ENCODE assay signal across 8 cellular contexts in the genomic region with DNA sequence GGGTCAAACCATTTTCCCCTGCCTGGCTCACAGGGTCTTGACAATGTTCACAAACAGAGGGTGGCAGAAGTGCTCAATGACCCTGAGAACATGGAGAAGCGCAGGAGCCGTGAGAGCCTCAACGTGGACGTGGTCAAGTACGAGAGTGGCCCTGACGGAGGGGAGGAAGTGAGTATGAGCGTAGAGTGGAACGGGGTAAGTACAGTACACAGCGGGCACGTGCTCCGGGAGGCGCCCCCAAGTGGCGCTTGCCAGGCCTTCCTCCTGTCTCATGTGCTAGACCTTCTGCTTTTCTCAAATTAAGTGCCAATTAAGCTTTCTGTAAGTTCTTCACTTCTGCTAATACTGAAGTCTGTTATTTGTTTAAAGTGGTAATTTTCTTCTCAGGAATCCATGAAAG. TPM values are rescaled to one million over a fixed set of nuclear protein-coding genes. Genes with fewer than 3 reads are reported as not detected.
DNase-seq lines count a peak whose midpoint lies in the region; ATAC-seq, FAIRE-seq and TF ChIP-seq lines count a peak whose summit lies in the region.
"Had no signal": no experiment of that assay in that cellular context is flagged by ENCODE, and none has a peak within 500 bp of the region (broad histone marks: within the 10 kb centered on the region; RNA-seq: fewer than 3 reads in every experiment).

No MANE protein-coding gene starts in this region.

- no peak overlapping the region for H3K4me2 ChIP-seq in mesenchymal stem cell (ENCODE audit: low read length, poor library complexity, severe bottlenecking)

- H3K18ac ChIP-seq in mesenchymal stem cell (ENCODE audit: low read depth in 1 of 2, low read length in 2 of 2) = no peak overlapping the region

- no peak overlapping the region for H4K8ac ChIP-seq in mesenchymal stem cell (ENCODE audit: low read length)

- no peak overlapping the region for H3K23ac ChIP-seq in mesenchymal stem cell (ENCODE audit: low read length in 2 of 2)

- no peak overlapping the region for H4K91ac ChIP-seq in mesenchymal stem cell (ENCODE audit: low read length)

- peak; percentile 65 for ATAC-seq in HG03064 (IDR thresholded peaks at IDR 0.05; ENCODE audit: low read depth, unreplicated experiment)
- ATAC-seq in T-helper 17 cell = peak; percentile 85
- ATAC-seq in upper lobe of left lung (ENCODE audit: low FRiP score in 2 of 2) = peak; percentile 89 to 90

- H3K9me3 Mint-ChIP-seq in mesothelial cell of epicardium = no peaks in the 10 kb centered on the region
- H3K9me3 Mint-ChIP-seq: activated naive CD4-positive, alpha-beta T cell treated with anti-CD3 and anti-CD28 coated beads, Interleukin-2, amount 50 U/mL, for 24 hours had no signal

- H3K27me3 ChIP-seq in bronchial epithelial cell (ENCODE audit: control insufficient read depth, insufficient read depth, low read length) (no peaks in the 10 kb centered on the region), mesenchymal stem cell (ENCODE audit: control insufficient read depth in 1 of 2, insufficient read depth in 1 of 2, low read length in 2 of 2) (no peaks in the 10 kb centered on the region), upper lobe of left lung (no peaks in the 10 kb centered on the region)

- peaks cover 41% of the 10 kb centered on the region for H3K36me3 ChIP-seq in bronchial epithelial cell (ENCODE audit: control insufficient read depth, insufficient read depth, low read length)
- peaks cover 73 to 98% of the 10 kb centered on the region in 2 experiments for H3K36me3 ChIP-seq in mesenchymal stem cell (ENCODE audit: control insufficient read depth in 1 of 2, insufficient read depth in 2 of 2, low read depth in 1 of 2, low read length in 2 of 2)
- H3K36me3 ChIP-seq in upper lobe of left lung = peaks cover 52 to 100% (median 97%) of the 10 kb centered on the region in 4 donors

- H2AK5ac ChIP-seq in mesenchymal stem cell (ENCODE audit: low read length, severe bottlenecking) = no peak overlapping the region

- TF ChIP-seq EP300 in upper lobe of left lung (IDR thresholded peaks at IDR 0.05) = no peak

- TF ChIP-seq CTCF in GM13977 (IDR thresholded peaks at IDR 0.05; ENCODE audit: extremely low read depth, insufficient read depth, missing control alignments) = peak; percentile 78
- peak; percentile 54 for TF ChIP-seq CTCF in bronchial epithelial cell (IDR thresholded peaks at IDR 0.05; ENCODE audit: insufficient read depth, low read length, severe bottlenecking)
- peak in 5 of 6 experiments; percentile 17 to 58 (median 31) for TF ChIP-seq CTCF in upper lobe of left lung (IDR thresholded peaks at IDR 0.05)
- TF ChIP-seq CTCF in mesothelial cell of epicardium (IDR thresholded peaks at IDR 0.05; ENCODE audit: unreplicated experiment) = no peak

- H3K4me1 ChIP-seq in mesenchymal stem cell (ENCODE audit: control insufficient read depth, insufficient read depth, low read depth, low read length) (no peaks in the 10 kb centered on the region), upper lobe of left lung (peaks cover 0 to 11% (median 6%) of the 10 kb centered on the region in 4 donors)

- H3K27ac Mint-ChIP-seq in T-helper 17 cell (peak overlapping the region; percentile 60), mesothelial cell of epicardium (no peak overlapping the region)

- no peak for TF ChIP-seq POLR2A in upper lobe of left lung (IDR thresholded peaks at IDR 0.05)

- H2BK5ac ChIP-seq in mesenchymal stem cell (ENCODE audit: low read depth, low read length, poor library complexity, severe bottlenecking) = no peak overlapping the region

- H3K27me3 Mint-ChIP-seq in T-helper 17 cell = no peaks in the 10 kb centered on the region
- no peaks in the 10 kb centered on the region for H3K27me3 Mint-ChIP-seq in mesothelial cell of epicardium (ENCODE audit: low read depth)
- H3K27me3 Mint-ChIP-seq: activated naive CD4-positive, alpha-beta T cell treated with anti-CD3 and anti-CD28 coated beads, Interleukin-2, amount 50 U/mL, for 24 hours had no signal

- no peak overlapping the region for H3K4me3 ChIP-seq in bronchial epithelial cell (ENCODE audit: low read depth, low read length)
- no peak overlapping the region for H3K4me3 ChIP-seq in mesenchymal stem cell (ENCODE audit: insufficient read depth in 1 of 2, low read depth in 1 of 2, low read length in 2 of 2)
- H3K4me3 ChIP-seq in upper lobe of left lung = no peak overlapping the region

- H3K4ac ChIP-seq in mesenchymal stem cell (ENCODE audit: low read depth in 1 of 2, low read length in 2 of 2) = no peak overlapping the region

- DNase-seq in GM13977 (ENCODE audit: low spot score) (peak; percentile 80), T-helper 17 cell (no peak), bronchial epithelial cell (ENCODE audit: low read depth) (no peak), mesenchymal stem cell (peak; percentile 28), upper lobe of left lung (peak; percentile 70 to 90), mesothelial cell of epicardium (ENCODE audit: low spot score in 2 of 2, unreplicated experiment in 2 of 2) (no peak)

- no peak overlapping the region for H2AFZ ChIP-seq in mesenchymal stem cell (ENCODE audit: low read depth, low read length)

- 90% methylated on average over 7 of the region's 13 CpGs for WGBS in mesenchymal stem cell
- WGBS in upper lobe of left lung, 2 donors = 24 to 33% methylated on average over 9 to 13 of the region's 13 CpGs

- no peak overlapping the region for H3K14ac ChIP-seq in mesenchymal stem cell (ENCODE audit: low read length in 2 of 2)

- H3K9ac ChIP-seq in mesenchymal stem cell (ENCODE audit: low read length) = no peak overlapping the region

- in situ Hi-C loops in GM13977 (cut with MboI; ENCODE audit: low pct_unique_long_range_greater_than_20kb, low sequenced_read_pairs, unreplicated experiment) = no loop called here

- peaks cover 27% of the 10 kb centered on the region for H3K79me1 ChIP-seq in mesenchymal stem cell (replicated peaks; ENCODE audit: low read length, poor library complexity, severe bottlenecking)

- no peak overlapping the region for H2BK12ac ChIP-seq in mesenchymal stem cell (ENCODE audit: low read length in 2 of 2)

- no peak overlapping the region for H2BK15ac ChIP-seq in mesenchymal stem cell (ENCODE audit: low read depth, poor library complexity, severe bottlenecking)

- H3K4me1 Mint-ChIP-seq in T-helper 17 cell (no peaks in the 10 kb centered on the region), mesothelial cell of epicardium (no peaks in the 10 kb centered on the region)
- H3K4me1 Mint-ChIP-seq: activated naive CD4-positive, alpha-beta T cell treated with anti-CD3 and anti-CD28 coated beads, Interleukin-2, amount 50 U/mL, for 24 hours had no signal

- H3K4me3 Mint-ChIP-seq in T-helper 17 cell (no peak overlapping the region), mesothelial cell of epicardium (no peak overlapping the region)
- H3K4me3 Mint-ChIP-seq: activated naive CD4-positive, alpha-beta T cell treated with anti-CD3 and anti-CD28 coated beads, Interleukin-2, amount 50 U/mL, for 24 hours had no signal

- H3K9me3 ChIP-seq in T-helper 17 cell (ENCODE audit: control insufficient read depth, low read length, poor library complexity, severe bottlenecking) = no peaks in the 10 kb centered on the region
- no peaks in the 10 kb centered on the region for H3K9me3 ChIP-seq in mesenchymal stem cell (ENCODE audit: control insufficient read depth, low read length)
- H3K9me3 ChIP-seq in upper lobe of left lung = no peaks in the 10 kb centered on the region

- H3K27ac ChIP-seq in mesenchymal stem cell (ENCODE audit: low read length, poor library complexity, severe bottlenecking) = no peak overlapping the region
- H3K27ac ChIP-seq in upper lobe of left lung = no peak overlapping the region

- no peak for FAIRE-seq in bronchial epithelial cell (lab: Jason Lieb, UNC)

- H3K36me3 Mint-ChIP-seq in T-helper 17 cell (ENCODE audit: low read depth) (peaks cover 3% of the 10 kb centered on the region), mesothelial cell of epicardium (peaks cover 33% of the 10 kb centered on the region)

- no peak overlapping the region for H2BK120ac ChIP-seq in mesenchymal stem cell (ENCODE audit: low read depth, low read length)

RNA-seq across cellular contexts. Expression of a gene that starts 35.9 kb away (rescaled TPM):
- total RNA-seq in T-helper 17 cell (1 to 10 TPM; 6.9 to 8.3 TPM), bronchial epithelial cell (4.9 and 6.1 TPM in 2 replicates), upper lobe of left lung (10 to 100 TPM in 1 of 6 donors, 1 to 10 TPM in 5; 2.4 to 16.8 (median 5.8) TPM), mesothelial cell of epicardium (17.0 to 19.7 TPM (median 19.2 TPM) in 3 replicates)
- 4.5 TPM for polyA plus RNA-seq in mesenchymal stem cell (2013, experiment 1 of 2)
- 4.2 TPM for polyA plus RNA-seq in mesenchymal stem cell (2013, experiment 2 of 2)

RNA-seq across cellular contexts. Expression of a gene that starts 36.3 kb away (rescaled TPM):
- 1 to 10 TPM; 9.1 to 9.5 TPM for total RNA-seq in T-helper 17 cell
- total RNA-seq in bronchial epithelial cell = 76.1 and 77.7 TPM in 2 replicates
- polyA plus RNA-seq in mesenchymal stem cell (2013, experiment 1 of 2) = 44.0 TPM
- polyA plus RNA-seq in mesenchymal stem cell (2013, experiment 2 of 2) = 43.8 TPM
- total RNA-seq in upper lobe of left lung = 10 to 100 TPM; 29.3 to 92.1 (median 65.5) TPM
- 32.9 to 40.2 TPM (median 37.3 TPM) in 3 replicates for total RNA-seq in mesothelial cell of epicardium

RNA-seq across cellular contexts. Expression of a gene that starts 50.3 kb away (rescaled TPM):
- total RNA-seq in T-helper 17 cell (100 to 1,000 TPM; 162 to 198 TPM), bronchial epithelial cell (249 and 283 TPM in 2 replicates), upper lobe of left lung (100 to 1,000 TPM; 175 to 614 (median 267) TPM), mesothelial cell of epicardium (156 to 163 TPM (median 157 TPM) in 3 replicates)
- polyA plus RNA-seq in mesenchymal stem cell (2013, experiment 1 of 2) = 83.2 TPM
- polyA plus RNA-seq in mesenchymal stem cell (2013, experiment 2 of 2) = 80.5 TPM

Comparison
In these comparisons a context has a peak if more than half of its experiments do, and no peak if none do; other contexts are left out.
1. DNase-seq: peak in GM13977 (single experiment), mesenchymal stem cell (single experiment) and upper lobe of left lung (2 of 2); none in T-helper 17 cell (0 of 3), bronchial epithelial cell (single experiment) and mesothelial cell of epicardium (0 of 2).
2. Peak in every context shown above with its lines, with median percentiles within 50 percentile points of each other: ATAC-seq.